ENCODE assay signal across 16 cellular contexts in genomic region chr11:118275184-118275583, GRCh38. TPM values are rescaled to one million over a fixed set of nuclear protein-coding genes. Genes with fewer than 3 reads are reported as not detected.
DNase-seq lines count a peak whose midpoint lies in the region; ATAC-seq and TF ChIP-seq lines count a peak whose summit lies in the region.
"Had no signal": no experiment of that assay in that cellular context is flagged by ENCODE, and none has a peak within 500 bp of the region (broad histone marks: within the 10 kb centered on the region; RNA-seq: fewer than 3 reads in every experiment).

No MANE protein-coding gene starts in this region.

- no peaks in the 10 kb centered on the region for H3K9me3 ChIP-seq in tibial nerve
- H3K9me3 ChIP-seq: thyroid gland had no signal

- TF ChIP-seq EP300 in tibial nerve (IDR thresholded peaks at IDR 0.05), result peak in 1 of 2 donors; percentile 57

- CTCF ChIA-PET in activated naive CD4-positive, alpha-beta T cell treated with anti-CD3 and anti-CD28 coated beads for 36 hours (lab: Charles Lee), result interaction anchor here (0.6 to 3.0 kb wide), 7 partner anchors 9 to 104 kb away, joined by 3 to 15 read pairs (median 4); partner anchors contain the start of gene MPZL2

- H3K27ac Mint-ChIP-seq in activated naive CD4-positive, alpha-beta T cell treated with anti-CD3 and anti-CD28 coated beads for 36 hours, result peak overlapping the region; percentile 85
- peak overlapping the region; percentile 9 for H3K27ac Mint-ChIP-seq in activated naive CD8-positive, alpha-beta T cell treated with anti-CD3 and anti-CD28 coated beads, Interleukin-2, amount 50 U/mL, for 24 hours
- peak overlapping the region; percentile 79 for H3K27ac Mint-ChIP-seq in type B pancreatic cell
- H3K27ac Mint-ChIP-seq: natural killer cell had no signal

- peak; percentile 47 for ATAC-seq in activated naive CD8-positive, alpha-beta T cell treated with anti-CD3 and anti-CD28 coated beads, Interleukin-2, amount 50 U/mL, for 24 hours
- ATAC-seq in GM18858 (IDR thresholded peaks at IDR 0.05; ENCODE audit: unreplicated experiment), result no peak
- ATAC-seq: natural killer cell had no signal

- no peaks in the 10 kb centered on the region for H3K4me1 ChIP-seq in tibial nerve

- H3K36me3 Mint-ChIP-seq in activated naive CD4-positive, alpha-beta T cell treated with anti-CD3 and anti-CD28 coated beads for 36 hours (ENCODE audit: low read depth), result no peaks in the 10 kb centered on the region
- no peaks in the 10 kb centered on the region for H3K36me3 Mint-ChIP-seq in activated naive CD8-positive, alpha-beta T cell treated with anti-CD3 and anti-CD28 coated beads, Interleukin-2, amount 50 U/mL, for 24 hours (ENCODE audit: low read depth)
- H3K36me3 Mint-ChIP-seq in type B pancreatic cell, result no peaks in the 10 kb centered on the region
- H3K36me3 Mint-ChIP-seq: natural killer cell had no signal

- intact Hi-C loops in activated naive CD4-positive, alpha-beta T cell treated with anti-CD3 and anti-CD28 coated beads for 36 hours (cut with micrococcal nuclease), result loop anchor here (1.0 kb wide), 1 partner anchor 12 kb away; no protein-coding TSS in a partner anchor

- no peak for TF ChIP-seq POLR2A in tibial nerve (IDR thresholded peaks at IDR 0.05)

- H3K27me3 Mint-ChIP-seq in activated naive CD4-positive, alpha-beta T cell treated with anti-CD3 and anti-CD28 coated beads for 36 hours (ENCODE audit: low read depth), result no peaks in the 10 kb centered on the region
- no peaks in the 10 kb centered on the region for H3K27me3 Mint-ChIP-seq in activated naive CD8-positive, alpha-beta T cell treated with anti-CD3 and anti-CD28 coated beads, Interleukin-2, amount 50 U/mL, for 24 hours
- H3K27me3 Mint-ChIP-seq in type B pancreatic cell, result peaks cover 38% of the 10 kb centered on the region

- no peaks in the 10 kb centered on the region for H3K36me3 ChIP-seq in tibial nerve
- H3K36me3 ChIP-seq: thyroid gland had no signal

- 53 to 58% methylated on average over 4 of the region's 4 CpGs for WGBS in tibial nerve, 2 donors

- H3K4me3 Mint-ChIP-seq in activated naive CD4-positive, alpha-beta T cell treated with anti-CD3 and anti-CD28 coated beads for 36 hours, result no peak overlapping the region
- H3K4me3 Mint-ChIP-seq in activated naive CD8-positive, alpha-beta T cell treated with anti-CD3 and anti-CD28 coated beads, Interleukin-2, amount 50 U/mL, for 24 hours, result no peak overlapping the region
- peak overlapping the region; percentile 53 for H3K4me3 Mint-ChIP-seq in type B pancreatic cell
- H3K4me3 Mint-ChIP-seq: natural killer cell had no signal

- peaks cover 38% of the 10 kb centered on the region for H3K4me1 Mint-ChIP-seq in activated naive CD4-positive, alpha-beta T cell treated with anti-CD3 and anti-CD28 coated beads for 36 hours (ENCODE audit: low read depth)
- peaks cover 35% of the 10 kb centered on the region for H3K4me1 Mint-ChIP-seq in activated naive CD8-positive, alpha-beta T cell treated with anti-CD3 and anti-CD28 coated beads, Interleukin-2, amount 50 U/mL, for 24 hours
- H3K4me1 Mint-ChIP-seq in type B pancreatic cell (ENCODE audit: unreplicated experiment), result no peaks in the 10 kb centered on the region
- H3K4me1 Mint-ChIP-seq: natural killer cell had no signal

- H3K9me3 Mint-ChIP-seq in activated naive CD4-positive, alpha-beta T cell treated with anti-CD3 and anti-CD28 coated beads for 36 hours, result no peaks in the 10 kb centered on the region
- H3K9me3 Mint-ChIP-seq in activated naive CD8-positive, alpha-beta T cell treated with anti-CD3 and anti-CD28 coated beads, Interleukin-2, amount 50 U/mL, for 24 hours, result no peaks in the 10 kb centered on the region
- H3K9me3 Mint-ChIP-seq in type B pancreatic cell, result no peaks in the 10 kb centered on the region
- H3K9me3 Mint-ChIP-seq: natural killer cell had no signal

- no peak overlapping the region for H3K4me3 ChIP-seq in tibial nerve
- H3K4me3 ChIP-seq: thyroid gland had no signal

- TF ChIP-seq CTCF in type B pancreatic cell (conservative IDR thresholded peaks at IDR 0.05) (no peak), tibial nerve (IDR thresholded peaks at IDR 0.05) (no peak)

- DNase-seq in activated naive CD4-positive, alpha-beta T cell treated with anti-CD3 and anti-CD28 coated beads for 36 hours, result no peak
- DNase-seq in activated naive CD4-positive, alpha-beta T cell (lab: John Stamatoyannopoulos, UW), result no peak
- DNase-seq in activated naive CD8-positive, alpha-beta T cell treated with anti-CD3 and anti-CD28 coated beads, Interleukin-2, amount 50 U/mL, for 24 hours, result no peak
- DNase-seq in iris pigment epithelial cell (ENCODE audit: low read depth), result peak; percentile 57
- DNase-seq in type B pancreatic cell (ENCODE audit: extremely low spot score, unreplicated experiment), result no peak
- no peak for DNase-seq in HPDE6-E6E7 (ENCODE audit: extremely low spot score)
- DNase-seq in tibial nerve (ENCODE audit: low spot score in 2 of 2), result no peak
- DNase-seq: activated CD4-positive, CD25-positive, alpha-beta regulatory T cell; DMS 273 treated with DMSO at 0.1 percent for 48 hours; natural killer cell; NCI-H2081 treated with DMSO at 0.1 percent for 48 hours; NK-92 treated with Interleukin-12 subunit alpha and Interleukin-12 subunit beta, amount 100 ng/mL, for 24 hours; thyroid gland had no signal

- H3K27ac ChIP-seq in tibial nerve, result peak overlapping the region in 1 of 4 donors; percentile 61

- H3K27me3 ChIP-seq in tibial nerve, result peaks cover 0 to 16% of the 10 kb centered on the region in 2 donors
- H3K27me3 ChIP-seq: thyroid gland had no signal

RNA-seq across cellular contexts. Expression of gene MPZL2, which starts 11.1 kb away (rescaled TPM):
- total RNA-seq in activated naive CD4-positive, alpha-beta T cell treated with anti-CD3 and anti-CD28 coated beads for 36 hours, result 10 to 100 TPM; 25.3 to 28.4 TPM
- 32.7 and 113 TPM in 2 replicates for total RNA-seq in type B pancreatic cell (ENCODE audit: low replicate concordance)
- 10 to 100 TPM in 3 of 4 donors, 1 to 10 TPM in 1; 6.7 to 53.7 (median 27.0) TPM for total RNA-seq in tibial nerve
- total RNA-seq: LHCN-M2 had no signal

RNA-seq across cellular contexts. Expression of gene MPZL3, which starts 23.0 kb away (rescaled TPM):
- total RNA-seq in activated naive CD4-positive, alpha-beta T cell treated with anti-CD3 and anti-CD28 coated beads for 36 hours, result 10 to 100 TPM; 29.3 to 30.5 TPM
- total RNA-seq in type B pancreatic cell (ENCODE audit: low replicate concordance) (10.2 and 32.1 TPM in 2 replicates), tibial nerve (1 to 10 TPM in 3 of 4 donors, under 1 TPM in 1; 0.87 to 3.1 (median 1.9) TPM)
- total RNA-seq: LHCN-M2 had no signal

RNA-seq across cellular contexts. Expression of gene CD3E, which starts 29.3 kb away (rescaled TPM):
- 100 to 1,000 TPM; 377 to 415 TPM for total RNA-seq in activated naive CD4-positive, alpha-beta T cell treated with anti-CD3 and anti-CD28 coated beads for 36 hours
- total RNA-seq in type B pancreatic cell (ENCODE audit: low replicate concordance) (not detected in 2 replicates), tibial nerve (1 to 10 TPM in 1 of 4 donors, under 1 TPM in 2, not detected in 1; 0.78 to 3.6 (median 0.90) TPM)
- total RNA-seq: cerebellum, LHCN-M2 had no signal

RNA-seq across cellular contexts. Expression of gene JAML, which starts 50.4 kb away (rescaled TPM):
- total RNA-seq in activated naive CD4-positive, alpha-beta T cell treated with anti-CD3 and anti-CD28 coated beads for 36 hours, result 10 to 100 TPM; 67.5 to 71.4 TPM
- total RNA-seq in type B pancreatic cell (ENCODE audit: low replicate concordance) (0.19 and 0.57 TPM in 2 replicates), tibial nerve (1 to 10 TPM in 3 of 4 donors, under 1 TPM in 1; 0.60 to 4.5 (median 3.9) TPM)
- total RNA-seq: LHCN-M2 had no signal

Comparison
In these comparisons a context has a peak if more than half of its experiments do, and no peak if none do; other contexts are left out.
1. H3K27ac Mint-ChIP-seq: peak in every context shown above with its lines; median percentile 85 in activated naive CD4-positive, alpha-beta T cell treated with anti-CD3 and anti-CD28 coated beads for 36 hours; 79 in type B pancreatic cell; 9 in activated naive CD8-positive, alpha-beta T cell treated with anti-CD3 and anti-CD28 coated beads, Interleukin-2, amount 50 U/mL, for 24 hours.
2. RNA of gene CD3E, which starts 29.3 kb away (total RNA-seq): 377 to 415 TPM in activated naive CD4-positive, alpha-beta T cell treated with anti-CD3 and anti-CD28 coated beads for 36 hours; 0.78 to 3.6 TPM in tibial nerve and not detected in type B pancreatic cell; every median in the first group is over 10 times any median in the second.